Comparison of ENCODE assay signal across 8 cellular contexts in genomic region chr7:102279537-102280400, GRCh38. TPM values are rescaled to one million over a fixed set of nuclear protein-coding genes. Genes with fewer than 3 reads are reported as not detected.
DNase-seq lines count a peak whose midpoint lies in the region; ATAC-seq, FAIRE-seq and TF ChIP-seq lines count a peak whose summit lies in the region.

No MANE protein-coding gene starts in this region.

- H3K27ac ChIP-seq in OCI-LY1 (ENCODE audit: low read depth, low read length, poor library complexity, severe bottlenecking) (peak overlapping the region; percentile 70), pancreas (no peak overlapping the region)

- H3K36me3 ChIP-seq in OCI-LY1 (ENCODE audit: insufficient read depth, low read length), result no peaks in the 10 kb centered on the region
- no peaks in the 10 kb centered on the region for H3K36me3 ChIP-seq in pancreas

- no peaks in the 10 kb centered on the region for H3K9me2 ChIP-seq in OCI-LY1 (ENCODE audit: low read depth, low read length)

- ATAC-seq in GM18517 (IDR thresholded peaks at IDR 0.05; ENCODE audit: unreplicated experiment), result peak; percentile 47
- ATAC-seq in HG03378 (IDR thresholded peaks at IDR 0.05; ENCODE audit: unreplicated experiment), result peak; percentile 51
- ATAC-seq in pancreas, result peak; percentile 69 to 90 (median 84)

- H3K4me3 Mint-ChIP-seq in activated T-helper 1 cell treated with anti-CD3 and anti-CD28 coated beads, Interleukin-12 subunit alpha, Interleukin-12 subunit beta, Interleukin-2, Interleukin-4 antibody, amounts not matched to agents 30 ng/mL and 10 ng/mL and 1 ng/mL, durations not matched to agents 14 hours and 24 hours and 36 hours, result no peak overlapping the region

- peak overlapping the region; percentile 49 for H3K4me2 ChIP-seq in OCI-LY1 (ENCODE audit: low read length)

- H3K9me3 Mint-ChIP-seq in activated T-helper 1 cell treated with anti-CD3 and anti-CD28 coated beads, Interleukin-12 subunit alpha, Interleukin-12 subunit beta, Interleukin-2, Interleukin-4 antibody, amounts not matched to agents 30 ng/mL and 10 ng/mL and 1 ng/mL, durations not matched to agents 14 hours and 24 hours and 36 hours, result no peaks in the 10 kb centered on the region

- H2AFZ ChIP-seq in OCI-LY1 (ENCODE audit: low read length), result no peak overlapping the region

- no peak overlapping the region for H3K27ac Mint-ChIP-seq in activated T-helper 1 cell treated with anti-CD3 and anti-CD28 coated beads, Interleukin-12 subunit alpha, Interleukin-12 subunit beta, Interleukin-2, Interleukin-4 antibody, amounts not matched to agents 30 ng/mL and 10 ng/mL and 1 ng/mL, durations not matched to agents 14 hours and 24 hours and 36 hours

- WGBS in pancreas, 2 donors, result 54 to 55% methylated on average over 21 to 23 of the region's 23 CpGs

- no peaks in the 10 kb centered on the region for H3K79me2 ChIP-seq in OCI-LY1 (ENCODE audit: insufficient read depth, low read length)

- H3K4me1 Mint-ChIP-seq in activated T-helper 1 cell treated with anti-CD3 and anti-CD28 coated beads, Interleukin-12 subunit alpha, Interleukin-12 subunit beta, Interleukin-2, Interleukin-4 antibody, amounts not matched to agents 30 ng/mL and 10 ng/mL and 1 ng/mL, durations not matched to agents 14 hours and 24 hours and 36 hours (ENCODE audit: low read depth), result peaks cover 6% of the 10 kb centered on the region

- peak; percentile 83 for TF ChIP-seq CTCF in AG09319 (IDR thresholded peaks at IDR 0.05; ENCODE audit: low read depth, low read length)
- peak; percentile 99 for TF ChIP-seq CTCF in OCI-LY1 (IDR thresholded peaks at IDR 0.05; ENCODE audit: low read length)
- peak; percentile 32 to 74 (median 60) for TF ChIP-seq CTCF in pancreas (IDR thresholded peaks at IDR 0.05)

- peak overlapping the region; percentile 31; the same call in 1 of the 2 replicates for H3K9ac ChIP-seq in OCI-LY1 (ENCODE audit: low read length)

- peaks cover 8% of the 10 kb centered on the region for H3K27me3 Mint-ChIP-seq in activated T-helper 1 cell treated with anti-CD3 and anti-CD28 coated beads, Interleukin-12 subunit alpha, Interleukin-12 subunit beta, Interleukin-2, Interleukin-4 antibody, amounts not matched to agents 30 ng/mL and 10 ng/mL and 1 ng/mL, durations not matched to agents 14 hours and 24 hours and 36 hours (ENCODE audit: insufficient read depth)

- no peaks in the 10 kb centered on the region for H4K20me1 ChIP-seq in OCI-LY1 (ENCODE audit: insufficient read depth, low read length)

- intact Hi-C loops in activated T-helper 1 cell treated with anti-CD3 and anti-CD28 coated beads, Interleukin-12 subunit alpha, Interleukin-12 subunit beta, Interleukin-2, Interleukin-4 antibody, amounts not matched to agents 30 ng/mL and 10 ng/mL and 1 ng/mL, durations not matched to agents 14 hours and 24 hours and 36 hours (cut with micrococcal nuclease), result loop anchor here (1.0 kb wide), 1 partner anchor 111 kb away; no protein-coding TSS in a partner anchor
- intact Hi-C loops in pancreas (cut with DNase I), result loop anchor here in 2 of 3 donors (5.0 kb wide), 2 partner anchors 108 to 113 kb away; no protein-coding TSS in a partner anchor

- DNase-seq in AG09319 (ENCODE audit: extremely low read depth, low read depth) (no peak), fibroblast of the conjunctiva (ENCODE audit: low read depth) (peak; percentile 33), pancreas (peak in 2 of 6 donors; percentile 44 to 78), middle frontal gyrus (ENCODE audit: extremely low spot score, low spot score) (no peak)
- peak; percentile 41 for DNase-seq in activated T-helper 1 cell treated with anti-CD3 and anti-CD28 coated beads, Interleukin-12 subunit alpha, Interleukin-12 subunit beta, Interleukin-2, Interleukin-4 antibody, amounts not matched to agents 30 ng/mL and 10 ng/mL and 1 ng/mL, durations not matched to agents 14 hours and 24 hours and 36 hours (ENCODE audit: low spot score)

- no peaks in the 10 kb centered on the region; the same call in 1 of the 2 replicates for H3F3A ChIP-seq in OCI-LY1 (ENCODE audit: insufficient read depth, low read length)

- H3K4me3 ChIP-seq in OCI-LY1 (ENCODE audit: low read depth, low read length, poor library complexity, severe bottlenecking) (peak overlapping the region; percentile 4), pancreas (no peak overlapping the region)

- no peaks in the 10 kb centered on the region for H3K36me3 Mint-ChIP-seq in activated T-helper 1 cell treated with anti-CD3 and anti-CD28 coated beads, Interleukin-12 subunit alpha, Interleukin-12 subunit beta, Interleukin-2, Interleukin-4 antibody, amounts not matched to agents 30 ng/mL and 10 ng/mL and 1 ng/mL, durations not matched to agents 14 hours and 24 hours and 36 hours (ENCODE audit: low read depth)

- H3K4me1 ChIP-seq in OCI-LY1 (ENCODE audit: insufficient read depth, low read length, severe bottlenecking) (peaks cover 23% of the 10 kb centered on the region), pancreas (no peaks in the 10 kb centered on the region)

- no peaks in the 10 kb centered on the region for H3K9me3 ChIP-seq in OCI-LY1 (ENCODE audit: low read length)
- H3K9me3 ChIP-seq in pancreas, result no peaks in the 10 kb centered on the region

- no peak for FAIRE-seq in pancreas (lab: Jason Lieb, UNC)

- H3K27me3 ChIP-seq in OCI-LY1 (ENCODE audit: insufficient read depth, low read length) (no peaks in the 10 kb centered on the region; the same call in 1 of the 2 replicates), pancreas (no peaks in the 10 kb centered on the region)

RNA-seq across cellular contexts. Expression of gene SH2B2, which starts 6.9 kb away (rescaled TPM):
- total RNA-seq in activated T-helper 1 cell treated with anti-CD3 and anti-CD28 coated beads, Interleukin-12 subunit alpha, Interleukin-12 subunit beta, Interleukin-2, Interleukin-4 antibody, amounts not matched to agents 30 ng/mL and 10 ng/mL and 1 ng/mL, durations not matched to agents 14 hours and 24 hours and 36 hours, result 2.1 and 2.6 TPM in 2 replicates
- total RNA-seq in pancreas, result 1 to 10 TPM; 1.3 to 5.1 (median 2.0) TPM
- 1 to 10 TPM; 2.1 to 4.4 TPM for polyA plus RNA-seq in pancreas

Comparison
In these comparisons a context has a peak if more than half of its experiments do, and no peak if none do; other contexts are left out.
1. DNase-seq: peak in activated T-helper 1 cell treated with anti-CD3 and anti-CD28 coated beads, Interleukin-12 subunit alpha, Interleukin-12 subunit beta, Interleukin-2, Interleukin-4 antibody, amounts not matched to agents 30 ng/mL and 10 ng/mL and 1 ng/mL, durations not matched to agents 14 hours and 24 hours and 36 hours (single experiment) and fibroblast of the conjunctiva (single experiment); none in AG09319 (single experiment) and middle frontal gyrus (single experiment).
2. Peak in every context shown above with its lines, with median percentiles within 50 percentile points of each other: CTCF ChIP-seq and ATAC-seq.